ENCODE assay signal across 22 cellular contexts in genomic region chr12:54663603-54664002, GRCh38. TPM values are rescaled to one million over a fixed set of nuclear protein-coding genes. Genes with fewer than 3 reads are reported as not detected.
DNase-seq lines count a peak whose midpoint lies in the region; ATAC-seq, FAIRE-seq and TF ChIP-seq lines count a peak whose summit lies in the region.
"Had no signal": no experiment of that assay in that cellular context is flagged by ENCODE, and none has a peak within 500 bp of the region (broad histone marks: within the 10 kb centered on the region; RNA-seq: fewer than 3 reads in every experiment).

No MANE protein-coding gene starts in this region.

- no peaks in the 10 kb centered on the region for H3K27me3 ChIP-seq in small intestine (ENCODE audit: control insufficient read depth in 2 of 2, insufficient read depth in 2 of 2, low read length in 2 of 2)

- no peaks in the 10 kb centered on the region for H3K9me3 ChIP-seq in small intestine (ENCODE audit: control insufficient read depth, low read depth)

- H3K4me1 ChIP-seq in small intestine (ENCODE audit: control insufficient read depth in 2 of 2, insufficient read depth in 1 of 2, low read depth in 1 of 2, low read length in 1 of 2), result no peaks in the 10 kb centered on the region

- FAIRE-seq in G401.6 (lab: Jason Lieb, UNC), result peak; percentile 92
- peak; percentile 88 for FAIRE-seq in frontal cortex (lab: Jason Lieb, UNC)
- peak; percentile 83 for FAIRE-seq in small intestine (lab: Jason Lieb, UNC)
- FAIRE-seq: GM12891, GM18507, H1 had no signal

- no peak for ATAC-seq in WTC11
- no peak for ATAC-seq in GM18873 (IDR thresholded peaks at IDR 0.05; ENCODE audit: low FRiP score, unreplicated experiment)

- no peak overlapping the region for H3K4me3 ChIP-seq in small intestine (ENCODE audit: low read depth in 1 of 2, low read length in 2 of 2)

- H3K9me3 Mint-ChIP-seq in WTC11, result no peaks in the 10 kb centered on the region

- CTCF ChIA-PET in WTC11 (lab: Charles Lee), result no interaction called here

- H3K36me3 Mint-ChIP-seq in WTC11, result no peaks in the 10 kb centered on the region
- H3K36me3 Mint-ChIP-seq: CD4-positive, alpha-beta memory T cell had no signal

- no peak overlapping the region for H3K27ac ChIP-seq in small intestine (ENCODE audit: low read depth in 1 of 2, low read length in 1 of 2)

- H3K27me3 Mint-ChIP-seq in WTC11 (ENCODE audit: low read depth), result peaks cover 3% of the 10 kb centered on the region; the same call in 1 of the 2 replicates

- H3K4me1 Mint-ChIP-seq in WTC11, result peaks cover 6% of the 10 kb centered on the region
- H3K4me1 Mint-ChIP-seq: CD4-positive, alpha-beta memory T cell had no signal

- no peak for TF ChIP-seq CTCF in WTC11 (IDR thresholded peaks at IDR 0.05)

- no peaks in the 10 kb centered on the region for H3K36me3 ChIP-seq in small intestine (ENCODE audit: control insufficient read depth in 2 of 2, insufficient read depth in 2 of 2, low read length in 2 of 2)

- WGBS in small intestine, 3 donors, result 71 to 81% (median 77%) methylated on average over 3 of the region's 3 CpGs

- POLR2A ChIA-PET in WTC11 (lab: Charles Lee), result interaction anchor here (1.1 kb wide), 1 partner anchor 117 kb away, joined by 3 read pairs; no protein-coding TSS in a partner anchor

- DNase-seq in WTC11 (ENCODE audit: low spot score), result no peak
- no peak for DNase-seq in frontal cortex (ENCODE audit: low spot score in 2 of 2)
- DNase-seq in small intestine, result no peak
- DNase-seq in DMS 273 (lab: John Stamatoyannopoulos, UW; ENCODE audit: unreplicated experiment), result no peak
- no peak for DNase-seq in GDM1 (lab: John Stamatoyannopoulos, UW)
- DNase-seq: 8988T; C1 segment of cervical spinal cord; Calu3; CD4-positive, alpha-beta memory T cell; COR-L47; DMS153; DND-41; GF-D8; H7; HCEC 1CT had no signal

- H3K4me3 Mint-ChIP-seq in WTC11, result no peak overlapping the region
- H3K4me3 Mint-ChIP-seq: CD4-positive, alpha-beta memory T cell had no signal

- H3K27ac Mint-ChIP-seq in WTC11, result no peak overlapping the region
- H3K27ac Mint-ChIP-seq: CD4-positive, alpha-beta memory T cell had no signal

TF ChIP-seq in WTC11, 78 proteins besides CTCF, POLR2A, EP300 and RAD21:
- no peak for TF ChIP-seq TP53 (CRISPR knock-in tag; IDR thresholded peaks at IDR 0.05)
- peak; percentile 90 for TF ChIP-seq HMGA2 (CRISPR knock-in tag; IDR thresholded peaks at IDR 0.05)

RNA-seq across cellular contexts. Expression of gene DCD, which starts 15.4 kb away (rescaled TPM):
- total RNA-seq in WTC11 (2021) (not detected in 3 replicates), frontal cortex (not detected)
- not detected for polyA plus RNA-seq in small intestine
- total RNA-seq: A673; Calu3; CD4-positive, alpha-beta memory T cell; H1; H7 had no signal
- polyA plus RNA-seq: BJ; CD4-positive, alpha-beta memory T cell; H1 had no signal

RNA-seq across cellular contexts. Expression of gene LACRT, which starts 28.9 kb away (rescaled TPM):
- total RNA-seq in WTC11 (2021) (not detected in 3 replicates), frontal cortex (not detected)
- not detected for polyA plus RNA-seq in small intestine
- total RNA-seq: A673; Calu3; CD4-positive, alpha-beta memory T cell; H1; H7 had no signal
- polyA plus RNA-seq: BJ; CD4-positive, alpha-beta memory T cell; H1 had no signal
